In genomic region chrX:5916945-5917344, GRCh38 we compare ENCODE assay signal across 21 cellular contexts.
A peak's percentile ranks its signal among the peaks of the same experiment; 100 is the strongest.
DNase-seq lines count a peak whose midpoint lies in the region; ATAC-seq and TF ChIP-seq lines count a peak whose summit lies in the region.
"Had no signal": no experiment of that assay in that cellular context is flagged by ENCODE, and none has a peak within 500 bp of the region (broad histone marks: within the 10 kb centered on the region; RNA-seq: fewer than 3 reads in every experiment).

No MANE protein-coding gene starts in this region.

- TF ChIP-seq CTCF in 22Rv1 (IDR thresholded peaks at IDR 0.05) (peak; percentile 16; the same call in 1 of the 2 replicates), DOHH2 (IDR thresholded peaks at IDR 0.05; ENCODE audit: low read depth, low read length, poor library complexity, severe bottlenecking) (peak; percentile 37), NB4 (IDR thresholded peaks at IDR 0.05; ENCODE audit: low read depth, low read length) (peak; percentile 19), WERI-Rb-1 (IDR thresholded peaks at IDR 0.05; ENCODE audit: low read depth, low read length) (no peak)

- no peaks in the 10 kb centered on the region for H3K79me2 ChIP-seq in DOHH2 (ENCODE audit: control insufficient read depth, low read length)
- H3K79me2 ChIP-seq: parathyroid adenoma had no signal

- H3K27me3 ChIP-seq in DOHH2 (ENCODE audit: control insufficient read depth, low read length) (no peaks in the 10 kb centered on the region), WERI-Rb-1 (ENCODE audit: insufficient read depth, low read depth, severe bottlenecking) (peaks cover 71% of the 10 kb centered on the region)
- H3K27me3 ChIP-seq: adrenal gland, cardiac muscle cell, sigmoid colon, tibial nerve had no signal

- H3K36me3 ChIP-seq in DOHH2 (ENCODE audit: control insufficient read depth, low read length): no peaks in the 10 kb centered on the region
- H3K36me3 ChIP-seq in WERI-Rb-1: no peaks in the 10 kb centered on the region
- H3K36me3 ChIP-seq: adrenal gland, cardiac muscle cell, sigmoid colon, tibial nerve had no signal

- no peak overlapping the region for H3K27ac ChIP-seq in 22Rv1
- H3K27ac ChIP-seq in DOHH2 (ENCODE audit: low read depth, low read length): no peak overlapping the region
- H3K27ac ChIP-seq in WERI-Rb-1: no peak overlapping the region
- H3K27ac ChIP-seq: adrenal gland, cardiac muscle cell, parathyroid adenoma, sigmoid colon, tibial nerve had no signal

- DNase-seq in NB4 (ENCODE audit: low read depth) (peak; percentile 8), WERI-Rb-1 (peak; percentile 11)
- no peak for DNase-seq in NK-92 treated with Interleukin-12 subunit alpha and Interleukin-12 subunit beta, amount 100 ng/mL, for 24 hours (lab: John Stamatoyannopoulos, UW)
- no peak for DNase-seq in activated T-cell treated with anti-CD3 and anti-CD28 coated beads, Interleukin-2, amount 50 U/mL, for 48 hours
- DNase-seq: adrenal gland; foreskin fibroblast; H7; kidney glomerular epithelial cell; naive thymus-derived CD4-positive, alpha-beta T cell; NCI-H226; SIG-M5; sigmoid colon; stimulated activated naive CD4-positive, alpha-beta T cell treated with Interleukin-2 at 50 U/mL for 16 hours; T-helper 17 cell had no signal

- no peaks in the 10 kb centered on the region for H3K9me2 ChIP-seq in DOHH2 (replicated peaks; ENCODE audit: control insufficient read depth, low read length)

- no peaks in the 10 kb centered on the region for H3K4me1 ChIP-seq in DOHH2 (ENCODE audit: control insufficient read depth, low read length)
- H3K4me1 ChIP-seq: adrenal gland, parathyroid adenoma, sigmoid colon, tibial nerve had no signal

- no peak for TF ChIP-seq POLR2A in NB4 (IDR thresholded peaks at IDR 0.05; ENCODE audit: extremely low read depth, insufficient read length)

- ATAC-seq in HG03571 (IDR thresholded peaks at IDR 0.05; ENCODE audit: unreplicated experiment) (no peak), HG03196 (IDR thresholded peaks at IDR 0.05; ENCODE audit: unreplicated experiment) (no peak)
- ATAC-seq: naive thymus-derived CD4-positive, alpha-beta T cell; T-helper 17 cell had no signal

- H3F3A ChIP-seq in DOHH2 (ENCODE audit: control insufficient read depth, insufficient read depth): no peaks in the 10 kb centered on the region

- H3K4me2 ChIP-seq in DOHH2 (ENCODE audit: low read length): no peak overlapping the region

- H3K4me3 ChIP-seq in DOHH2 (ENCODE audit: low read length) (no peak overlapping the region), NB4 (ENCODE audit: low read depth, low read length) (no peak overlapping the region), WERI-Rb-1 (ENCODE audit: low read depth, low read length) (no peak overlapping the region)
- H3K4me3 ChIP-seq: adrenal gland, cardiac muscle cell, sigmoid colon, tibial nerve had no signal

- no peaks in the 10 kb centered on the region for H4K20me1 ChIP-seq in DOHH2 (ENCODE audit: control insufficient read depth, insufficient read depth, low read depth, low read length)

- H3K9me3 ChIP-seq in DOHH2 (ENCODE audit: control insufficient read depth, insufficient read depth, low read length) (no peaks in the 10 kb centered on the region), WERI-Rb-1 (ENCODE audit: severe bottlenecking) (no peaks in the 10 kb centered on the region)
- H3K9me3 ChIP-seq: adrenal gland, tibial nerve had no signal

Comparison
In these comparisons a context has a peak if more than half of its experiments do, and no peak if none do; other contexts are left out.
1. DNase-seq: peak in NB4 (single experiment) and WERI-Rb-1 (single experiment); none in NK-92 treated with Interleukin-12 subunit alpha and Interleukin-12 subunit beta, amount 100 ng/mL, for 24 hours (single experiment) and activated T-cell treated with anti-CD3 and anti-CD28 coated beads, Interleukin-2, amount 50 U/mL, for 48 hours (0 of 2).